ENCODE assay signal across 8 cellular contexts in genomic region chrX:40736170-40736505, GRCh38. TPM values are rescaled to one million over a fixed set of nuclear protein-coding genes. Genes with fewer than 3 reads are reported as not detected.
DNase-seq lines count a peak whose midpoint lies in the region; ATAC-seq and TF ChIP-seq lines count a peak whose summit lies in the region.

No MANE protein-coding gene starts in this region.

- under 1% methylated on average over 17 of the region's 17 CpGs for WGBS in thymus

- in situ Hi-C loops in astrocyte of the cerebellum (cut with HindIII; ENCODE audit: low sequenced_read_pairs) = no loop called here

- intact Hi-C loops in left colon (cut with DNase I, micrococcal nuclease) = no loop called here

- peaks cover 5% of the 10 kb centered on the region for H3K4me1 ChIP-seq in thymus (ENCODE audit: control insufficient read depth, insufficient read depth, low read length)

- H3K36me3 ChIP-seq in thymus (ENCODE audit: control insufficient read depth, insufficient read depth) = no peaks in the 10 kb centered on the region

- peak overlapping the region; percentile 75 for H3K4me3 ChIP-seq in AG09309 (ENCODE audit: control insufficient read depth, low read depth, low read length)
- H3K4me3 ChIP-seq in astrocyte of the cerebellum (ENCODE audit: low read depth, low read length) = peak overlapping the region; percentile 61
- peak overlapping the region; percentile 78 for H3K4me3 ChIP-seq in thymus (ENCODE audit: low read length)

- DNase-seq in AG09309 (ENCODE audit: low read depth) = peak; percentile 16
- no peak for DNase-seq in astrocyte of the cerebellum (ENCODE audit: low read depth)
- no peak for DNase-seq in left colon
- DNase-seq in activated CD8-positive, alpha-beta memory T cell treated with anti-CD3 and anti-CD28 coated beads, Interleukin-2, amount 50 U/mL, for 4 hours = no peak
- DNase-seq in HUDEP-2 (lab: John Stamatoyannopoulos, UW; ENCODE audit: unreplicated experiment in 76 of 76) = no peak

- peak; percentile 1 for ATAC-seq in HG02798 (IDR thresholded peaks at IDR 0.05; ENCODE audit: poor library complexity, unreplicated experiment)
- ATAC-seq in left colon = peak; percentile 12
- no peak for ATAC-seq in HG02623 (IDR thresholded peaks at IDR 0.05; ENCODE audit: unreplicated experiment)

- H3K27me3 ChIP-seq in thymus (ENCODE audit: control insufficient read depth, insufficient read depth) = no peaks in the 10 kb centered on the region

- no peaks in the 10 kb centered on the region for H3K9me3 ChIP-seq in thymus (ENCODE audit: control insufficient read depth)

- no peak for TF ChIP-seq CTCF in AG09309 (IDR thresholded peaks at IDR 0.05; ENCODE audit: control insufficient read depth, insufficient read depth, low read depth, low read length, missing control alignments)
- TF ChIP-seq CTCF in astrocyte of the cerebellum (IDR thresholded peaks at IDR 0.05; ENCODE audit: low read depth, low read length, missing control alignments) = no peak

- peak overlapping the region; percentile 98 for H3K27ac ChIP-seq in thymus (ENCODE audit: low read depth)

RNA-seq across cellular contexts. Expression of gene MED14, which starts 0.8 kb away (rescaled TPM):
- total RNA-seq in left colon = 10 to 100 TPM; 60.1 to 60.6 TPM
- polyA plus RNA-seq in thymus = 22.4 TPM
